20 cellular contexts compared by ENCODE assay signal in genomic region chr2:216742411-216742810, GRCh38. TPM values are rescaled to one million over a fixed set of nuclear protein-coding genes. Genes with fewer than 3 reads are reported as not detected.
DNase-seq lines count a peak whose midpoint lies in the region; ATAC-seq and TF ChIP-seq lines count a peak whose summit lies in the region.
"Had no signal": no experiment of that assay in that cellular context is flagged by ENCODE, and none has a peak within 500 bp of the region (broad histone marks: within the 10 kb centered on the region; RNA-seq: fewer than 3 reads in every experiment).

No MANE protein-coding gene starts in this region.

- peak overlapping the region in 1 of 5 donors; percentile 62 for H3K27ac ChIP-seq in adrenal gland
- peak overlapping the region in 3 of 4 donors; percentile 8 to 82 (median 36) for H3K27ac ChIP-seq in gastroesophageal sphincter
- H3K27ac ChIP-seq in tibial nerve: no peak overlapping the region
- H3K27ac ChIP-seq: RWPE1, suprapubic skin had no signal

- H3K27me3 ChIP-seq in adrenal gland (no peaks in the 10 kb centered on the region), gastroesophageal sphincter (no peaks in the 10 kb centered on the region), tibial nerve (no peaks in the 10 kb centered on the region)
- H3K27me3 ChIP-seq: suprapubic skin had no signal

- DNase-seq in adrenal gland (peak in 6 of 7 donors; percentile 26 to 71 (median 50)), mesenteric fat pad (ENCODE audit: low spot score) (peak; percentile 41), tibial nerve (ENCODE audit: low spot score in 2 of 2) (peak; percentile 65 to 69), NCI-H82 (lab: John Stamatoyannopoulos, UW) (no peak), Ammon's horn (ENCODE audit: low spot score) (no peak), amniotic stem cell (lab: John Stamatoyannopoulos, UW) (no peak)
- DNase-seq: activated naive CD8-positive, alpha-beta T cell treated with anti-CD3 and anti-CD28 coated beads, Interleukin-2, amount 10 ng/mL, durations not matched to agents 7 days and 5 days; DND-41; erythroblast; head of caudate nucleus; immature natural killer cell; natural killer cell; NCI-H1092; NCI-H2081 treated with DMSO at 0.1 percent for 48 hours; SW 1271 had no signal

- 68 to 75% (median 71%) methylated on average over 3 of the region's 3 CpGs for WGBS in adrenal gland, 4 donors
- 82% methylated on average over 3 of the region's 3 CpGs; no CpG with 5 or more reads in 1 of the 2 donors for WGBS in gastroesophageal sphincter (ENCODE audit: low coverage in 1 of 2), 2 donors
- 70 to 88% methylated on average over 3 of the region's 3 CpGs for WGBS in tibial nerve, 2 donors

- no peaks in the 10 kb centered on the region for H3K36me3 ChIP-seq in adrenal gland (replicated peaks in 1 of 2)
- H3K36me3 ChIP-seq in gastroesophageal sphincter: no peaks in the 10 kb centered on the region
- no peaks in the 10 kb centered on the region for H3K36me3 ChIP-seq in tibial nerve
- H3K36me3 ChIP-seq: suprapubic skin had no signal

- H3K4me1 ChIP-seq in adrenal gland (replicated peaks in 1 of 2) (peaks cover 0 to 3% of the 10 kb centered on the region in 2 donors), gastroesophageal sphincter (peaks cover 14 to 62% (median 16%) of the 10 kb centered on the region in 3 donors), tibial nerve (peaks cover 0 to 22% (median 2%) of the 10 kb centered on the region in 4 donors)
- H3K4me1 ChIP-seq: suprapubic skin had no signal

- no peak for TF ChIP-seq CTCF in adrenal gland (IDR thresholded peaks at IDR 0.05)
- no peak for TF ChIP-seq CTCF in gastroesophageal sphincter (IDR thresholded peaks at IDR 0.05)
- TF ChIP-seq CTCF in tibial nerve (IDR thresholded peaks at IDR 0.05): no peak

- no peaks in the 10 kb centered on the region for H3K9me3 ChIP-seq in adrenal gland (replicated peaks in 1 of 3)
- no peaks in the 10 kb centered on the region for H3K9me3 ChIP-seq in gastroesophageal sphincter
- H3K9me3 ChIP-seq in tibial nerve: no peaks in the 10 kb centered on the region
- H3K9me3 ChIP-seq: suprapubic skin had no signal

- intact Hi-C loops in adrenal gland (cut with DNase I): no loop called here

- peak; percentile 84 for ATAC-seq in gastroesophageal sphincter
- ATAC-seq: activated T-helper 17 cell treated with anti-CD3 and anti-CD28 coated beads, Interleukin-2, amount 50 U/mL, for 72 hours; HCT116; natural killer cell had no signal

- H3K4me3 ChIP-seq in adrenal gland (no peak overlapping the region), gastroesophageal sphincter (no peak overlapping the region), tibial nerve (no peak overlapping the region)
- H3K4me3 ChIP-seq: suprapubic skin had no signal

- TF ChIP-seq EP300 in gastroesophageal sphincter (IDR thresholded peaks at IDR 0.05) (no peak), tibial nerve (IDR thresholded peaks at IDR 0.05) (peak in 1 of 2 donors; percentile 91)

- TF ChIP-seq POLR2A in adrenal gland (IDR thresholded peaks at IDR 0.05) (no peak), gastroesophageal sphincter (IDR thresholded peaks at IDR 0.05) (no peak), tibial nerve (IDR thresholded peaks at IDR 0.05) (no peak)

RNA-seq across cellular contexts. Expression of gene IGFBP5, which starts 47.1 kb away (rescaled TPM):
- total RNA-seq in adrenal gland (1,000 to 10,000 TPM in 3 of 8 donors, 100 to 1,000 TPM in 5; 348 to 2,550 (median 761) TPM), gastroesophageal sphincter (1,000 to 10,000 TPM in 1 of 4 donors, 100 to 1,000 TPM in 3; 313 to 1,402 (median 682) TPM), mesenteric fat pad (497 TPM), tibial nerve (1,000 to 10,000 TPM in 2 of 4 donors, 100 to 1,000 TPM in 2; 178 to 1,859 (median 1,369) TPM)
- 100 to 1,000 TPM in 2 of 3 donors, 10 to 100 TPM in 1; 92.5 to 204 (median 204) TPM for polyA plus RNA-seq in adrenal gland
- total RNA-seq: activated T-helper 17 cell treated with anti-CD3 and anti-CD28 coated beads, Interleukin-2, amount 50 U/mL, for 72 hours; natural killer cell had no signal
- polyA plus RNA-seq: immature natural killer cell had no signal

Comparison
In these comparisons a context has a peak if more than half of its experiments do, and no peak if none do; other contexts are left out.
1. DNase-seq: peak in adrenal gland (6 of 7), mesenteric fat pad (single experiment) and tibial nerve (2 of 2); none in NCI-H82 (single experiment), Ammon's horn (single experiment) and amniotic stem cell (single experiment).
2. H3K27ac ChIP-seq: peak in gastroesophageal sphincter (3 of 4); none in tibial nerve (0 of 4).